In genomic region chr16:89720859-89721643, GRCh38 we compare ENCODE assay signal across 8 cellular contexts. TPM values are rescaled to one million over a fixed set of nuclear protein-coding genes. Genes with fewer than 3 reads are reported as not detected.
DNase-seq lines count a peak whose midpoint lies in the region; ATAC-seq lines count a peak whose summit lies in the region.

TSS of gene VPS9D1 (minus strand) at chr16:89720898. CDS start at chr16:89720861, 37 bp downstream.
TSS of gene ZNF276 (plus strand) at chr16:89721537. CDS start at chr16:89721641, 104 bp downstream.

- H3K27me3 Mint-ChIP-seq in activated CD8-positive, alpha-beta T cell treated with anti-CD3 and anti-CD28 coated beads, Interleukin-2, amount 10 ng/mL, durations not matched to agents 7 days and 5 days (ENCODE audit: low read depth), result no peaks in the 10 kb centered on the region
- H3K27me3 Mint-ChIP-seq in memory B cell, result no peaks in the 10 kb centered on the region

- H3K4me1 Mint-ChIP-seq in activated CD8-positive, alpha-beta T cell treated with anti-CD3 and anti-CD28 coated beads, Interleukin-2, amount 10 ng/mL, durations not matched to agents 7 days and 5 days (ENCODE audit: low read depth), result peaks cover 40% of the 10 kb centered on the region
- peaks cover 19% of the 10 kb centered on the region for H3K4me1 Mint-ChIP-seq in memory B cell

- peak within 1 kb of the TSS; percentile 96 for H3K27ac ChIP-seq in effector memory CD4-positive, alpha-beta T cell (ENCODE audit: insufficient read depth, low read length, poor library complexity, severe bottlenecking)

- no peaks in the 10 kb centered on the region for H3K9me3 Mint-ChIP-seq in activated CD8-positive, alpha-beta T cell treated with anti-CD3 and anti-CD28 coated beads, Interleukin-2, amount 10 ng/mL, durations not matched to agents 7 days and 5 days (ENCODE audit: insufficient read depth)
- H3K9me3 Mint-ChIP-seq in memory B cell, result no peaks in the 10 kb centered on the region

- DNase-seq in ACHN, result peak; percentile 90
- DNase-seq in NCI-H774 (lab: John Stamatoyannopoulos, UW), result peak; percentile 41
- DNase-seq in activated CD8-positive, alpha-beta T cell treated with anti-CD3 and anti-CD28 coated beads, Interleukin-2, amount 10 ng/mL, durations not matched to agents 7 days and 5 days, result peak; percentile 88
- DNase-seq in effector memory CD4-positive, alpha-beta T cell, result peak; percentile 72 to 78 (median 75)
- DNase-seq in memory B cell (ENCODE audit: low spot score in 2 of 2), result peak; percentile 73 to 86
- peak; percentile 67 for DNase-seq in stimulated activated CD8-positive, alpha-beta memory T cell treated with anti-CD3 and anti-CD28 coated beads, Interleukin-12 subunit alpha, Interleukin-12 subunit beta, amount 100 ng/mL, for 24 hours (ENCODE audit: extremely low read depth)

- CTCF ChIA-PET in activated CD8-positive, alpha-beta T cell treated with anti-CD3 and anti-CD28 coated beads, Interleukin-2, amount 10 ng/mL, durations not matched to agents 7 days and 5 days (lab: Charles Lee), result interaction anchor here (1.0 kb wide), 1 partner anchor 15 kb away, joined by 5 read pairs; no protein-coding TSS in a partner anchor

- peak within 1 kb of the TSS; percentile 78 for H3K4me3 ChIP-seq in effector memory CD4-positive, alpha-beta T cell (ENCODE audit: insufficient read depth, low read depth, low read length, poor library complexity, severe bottlenecking)

- in situ Hi-C loops in ACHN (cut with HindIII; ENCODE audit: low pct_ligation_motif_present, low pct_unique_long_range_greater_than_20kb, low sequenced_read_pairs), result no loop called here

- peak within 1 kb of the TSS; percentile 93 for H3K4me3 Mint-ChIP-seq in activated CD8-positive, alpha-beta T cell treated with anti-CD3 and anti-CD28 coated beads, Interleukin-2, amount 10 ng/mL, durations not matched to agents 7 days and 5 days
- H3K4me3 Mint-ChIP-seq in memory B cell, result peak within 1 kb of the TSS; percentile 95

- ATAC-seq in GM18867 (IDR thresholded peaks at IDR 0.05; ENCODE audit: unreplicated experiment) (peak; percentile 50), HG03135 (IDR thresholded peaks at IDR 0.05; ENCODE audit: unreplicated experiment) (peak; percentile 42), memory B cell (ENCODE audit: low read depth) (peak; percentile 67)
- ATAC-seq in activated CD8-positive, alpha-beta T cell treated with anti-CD3 and anti-CD28 coated beads, Interleukin-2, amount 10 ng/mL, durations not matched to agents 7 days and 5 days, result peak; percentile 43

- H3K4me1 ChIP-seq in effector memory CD4-positive, alpha-beta T cell (ENCODE audit: control insufficient read depth, insufficient read depth, low read length, poor library complexity, severe bottlenecking), result peaks cover 39% of the 10 kb centered on the region

- H3K36me3 ChIP-seq in effector memory CD4-positive, alpha-beta T cell (ENCODE audit: control insufficient read depth, insufficient read depth, low read length), result peaks cover 17% of the 10 kb centered on the region

- POLR2A ChIA-PET in activated CD8-positive, alpha-beta T cell treated with anti-CD3 and anti-CD28 coated beads, Interleukin-2, amount 10 ng/mL, durations not matched to agents 7 days and 5 days (lab: Charles Lee), result no interaction called here

- peak within 1 kb of the TSS; percentile 98 for H3K27ac Mint-ChIP-seq in activated CD8-positive, alpha-beta T cell treated with anti-CD3 and anti-CD28 coated beads, Interleukin-2, amount 10 ng/mL, durations not matched to agents 7 days and 5 days
- peak within 1 kb of the TSS; percentile 66 for H3K27ac Mint-ChIP-seq in memory B cell

- H3K9me3 ChIP-seq in effector memory CD4-positive, alpha-beta T cell (ENCODE audit: control insufficient read depth, low read length), result no peaks in the 10 kb centered on the region

- H3K36me3 Mint-ChIP-seq in activated CD8-positive, alpha-beta T cell treated with anti-CD3 and anti-CD28 coated beads, Interleukin-2, amount 10 ng/mL, durations not matched to agents 7 days and 5 days (ENCODE audit: low read depth), result peaks cover 39% of the 10 kb centered on the region
- H3K36me3 Mint-ChIP-seq in memory B cell, result peaks cover 5% of the 10 kb centered on the region

- no peaks in the 10 kb centered on the region for H3K27me3 ChIP-seq in effector memory CD4-positive, alpha-beta T cell (replicated peaks; ENCODE audit: control insufficient read depth, insufficient read depth, low read length, poor library complexity, severe bottlenecking)

RNA-seq across cellular contexts. Expression of gene VPS9D1, which starts in this region (rescaled TPM):
- total RNA-seq in activated CD8-positive, alpha-beta T cell treated with anti-CD3 and anti-CD28 coated beads, Interleukin-2, amount 10 ng/mL, durations not matched to agents 7 days and 5 days, result 1 to 10 TPM; 6.6 to 7.5 TPM

RNA-seq across cellular contexts. Expression of gene ZNF276, which starts in this region (rescaled TPM):
- total RNA-seq in activated CD8-positive, alpha-beta T cell treated with anti-CD3 and anti-CD28 coated beads, Interleukin-2, amount 10 ng/mL, durations not matched to agents 7 days and 5 days, result 10 to 100 TPM; 67.5 to 69.6 TPM

Comparison
In these comparisons a context has a peak if more than half of its experiments do, and no peak if none do; other contexts are left out.
1. Peak in every context shown above with its lines: DNase-seq, ATAC-seq, H3K4me3 ChIP-seq and H3K27ac ChIP-seq.